ENCODE assay signal across 8 cellular contexts in the genomic region with DNA sequence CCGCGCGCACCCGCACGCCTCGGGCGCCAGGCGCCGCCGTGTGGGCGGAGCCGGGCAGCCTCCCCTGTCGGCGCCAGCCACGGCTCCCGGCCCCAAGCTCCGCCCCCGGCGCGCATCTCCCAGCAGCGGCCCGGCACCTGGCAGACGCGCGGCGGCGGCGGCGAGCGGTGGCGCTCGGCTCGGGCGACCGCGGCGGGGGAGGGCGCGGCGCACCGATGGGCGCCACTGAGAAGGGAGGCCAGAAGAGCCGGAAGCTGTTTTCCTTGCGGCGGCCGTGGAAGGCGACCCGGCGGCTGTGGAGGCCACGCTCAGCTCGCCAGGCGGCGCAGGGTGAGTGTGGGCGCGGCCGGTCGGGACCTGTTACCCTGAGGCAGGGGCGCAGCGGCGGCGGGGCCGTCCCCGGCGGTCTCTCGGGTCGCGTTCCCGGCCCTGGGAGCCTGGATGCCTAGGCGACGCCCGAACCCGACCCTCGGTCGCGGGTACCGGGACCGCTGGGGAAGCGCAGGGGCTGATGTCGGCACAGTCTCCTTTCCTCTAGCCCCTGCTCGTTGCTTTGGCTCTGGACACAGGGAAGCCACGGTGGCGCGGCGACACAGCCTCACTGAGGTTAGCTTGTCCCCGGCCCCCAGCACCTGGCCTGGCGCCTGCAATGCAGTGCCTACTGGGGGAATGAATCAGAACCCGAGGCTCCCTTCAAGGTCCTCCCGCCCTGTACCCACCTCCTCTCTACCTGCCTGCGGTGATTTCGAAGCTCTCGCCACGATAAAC. TPM values are rescaled to one million over a fixed set of nuclear protein-coding genes. Genes with fewer than 3 reads are reported as not detected.
A peak's percentile ranks its signal among the peaks of the same experiment; 100 is the strongest.
DNase-seq lines count a peak whose midpoint lies in the region; ATAC-seq and TF ChIP-seq lines count a peak whose summit lies in the region.

No MANE protein-coding gene starts in this region.

- H2BK15ac ChIP-seq in mesenchymal stem cell (ENCODE audit: low read depth, poor library complexity, severe bottlenecking) = peak overlapping the region; percentile 46

- peaks cover 18 to 21% (median 19%) of the 10 kb centered on the region in 3 donors for H3K27me3 Mint-ChIP-seq in CD14-positive monocyte (ENCODE audit: low read depth in 3 of 3)
- H3K27me3 Mint-ChIP-seq in activated CD4-positive, alpha-beta memory T cell treated with anti-CD3 and anti-CD28 coated beads, Interleukin-2, amount 10 ng/mL, durations not matched to agents 7 days and 5 days = peaks cover 3% of the 10 kb centered on the region

- no peak overlapping the region for H2BK120ac ChIP-seq in mesenchymal stem cell (ENCODE audit: low read depth, low read length)

- peak overlapping the region; percentile 81 for H3K9ac ChIP-seq in mesenchymal stem cell (ENCODE audit: low read length)

- peak; percentile 98 for ATAC-seq in HG03439 (IDR thresholded peaks at IDR 0.05; ENCODE audit: unreplicated experiment)

- peak overlapping the region; percentile 79 to 97 for H3K4me3 Mint-ChIP-seq in CD14-positive monocyte
- peak overlapping the region; percentile 85 for H3K4me3 Mint-ChIP-seq in activated CD4-positive, alpha-beta memory T cell treated with anti-CD3 and anti-CD28 coated beads, Interleukin-2, amount 10 ng/mL, durations not matched to agents 7 days and 5 days

- peak overlapping the region in 1 of 2 experiments; percentile 65 for H2BK12ac ChIP-seq in mesenchymal stem cell (ENCODE audit: low read length in 2 of 2)

- peaks cover 18% of the 10 kb centered on the region for H3K27me3 ChIP-seq in ectodermal cell (ENCODE audit: control insufficient read depth, insufficient read depth, low read length, poor library complexity, severe bottlenecking)
- no peaks in the 10 kb centered on the region for H3K27me3 ChIP-seq in mesenchymal stem cell (ENCODE audit: control insufficient read depth in 1 of 2, insufficient read depth in 1 of 2, low read length in 2 of 2)

- peaks cover 0 to 13% (median 2%) of the 10 kb centered on the region in 7 donors for H3K9me3 Mint-ChIP-seq in CD14-positive monocyte
- no peaks in the 10 kb centered on the region for H3K9me3 Mint-ChIP-seq in activated CD4-positive, alpha-beta memory T cell treated with anti-CD3 and anti-CD28 coated beads, Interleukin-2, amount 10 ng/mL, durations not matched to agents 7 days and 5 days

- TF ChIP-seq CTCF in CD14-positive monocyte (IDR thresholded peaks at IDR 0.05) = no peak

- peak; percentile 53 for DNase-seq in CD14-positive monocyte (ENCODE audit: low spot score)
- peak; percentile 76 for DNase-seq in GM19240 (ENCODE audit: insufficient read length, low spot score)
- DNase-seq in NCI-H69 (lab: John Stamatoyannopoulos, UW) = peak; percentile 89
- DNase-seq in activated CD4-positive, alpha-beta memory T cell treated with anti-CD3 and anti-CD28 coated beads, Interleukin-2, amount 10 ng/mL, durations not matched to agents 7 days and 5 days = peak; percentile 89
- peak; percentile 66 for DNase-seq in mesenchymal stem cell
- peak; percentile 78 for DNase-seq in stimulated activated CD8-positive, alpha-beta memory T cell treated with anti-CD3 and anti-CD28 coated beads, Interleukin-12 subunit alpha, Interleukin-12 subunit beta, amount 100 ng/mL, for 4 hours (ENCODE audit: low read depth)

- H3K4me3 ChIP-seq in ectodermal cell (ENCODE audit: insufficient read depth, low read depth, low read length) (peak overlapping the region; percentile 61), mesenchymal stem cell (ENCODE audit: insufficient read depth in 1 of 2, low read depth in 1 of 2, low read length in 2 of 2) (peak overlapping the region; percentile 75 to 85)

- H3K23ac ChIP-seq in mesenchymal stem cell (ENCODE audit: low read length in 2 of 2) = no peak overlapping the region

- peak overlapping the region in 1 of 2 experiments; percentile 79 for H3K4ac ChIP-seq in mesenchymal stem cell (ENCODE audit: low read depth in 1 of 2, low read length in 2 of 2)

- H3K36me3 ChIP-seq in ectodermal cell (ENCODE audit: control insufficient read depth, insufficient read depth, low read length) = no peaks in the 10 kb centered on the region
- no peaks in the 10 kb centered on the region for H3K36me3 ChIP-seq in mesenchymal stem cell (ENCODE audit: control insufficient read depth in 1 of 2, insufficient read depth in 2 of 2, low read depth in 1 of 2, low read length in 2 of 2)

- peaks cover 4 to 10% of the 10 kb centered on the region in 2 donors for H3K36me3 Mint-ChIP-seq in CD14-positive monocyte
- no peaks in the 10 kb centered on the region for H3K36me3 Mint-ChIP-seq in activated CD4-positive, alpha-beta memory T cell treated with anti-CD3 and anti-CD28 coated beads, Interleukin-2, amount 10 ng/mL, durations not matched to agents 7 days and 5 days (ENCODE audit: low read depth)

- peak overlapping the region in 2 of 7 donors; percentile 31 to 57 for H3K27ac Mint-ChIP-seq in CD14-positive monocyte
- no peak overlapping the region for H3K27ac Mint-ChIP-seq in activated CD4-positive, alpha-beta memory T cell treated with anti-CD3 and anti-CD28 coated beads, Interleukin-2, amount 10 ng/mL, durations not matched to agents 7 days and 5 days

- WGBS in ectodermal cell, 2 experiments = 0% methylated on average over 92 of the region's 92 CpGs
- WGBS in mesenchymal stem cell = 1% methylated on average over 87 of the region's 92 CpGs

- H3K9me3 ChIP-seq in ectodermal cell (ENCODE audit: control insufficient read depth, low read length) = no peaks in the 10 kb centered on the region
- no peaks in the 10 kb centered on the region for H3K9me3 ChIP-seq in mesenchymal stem cell (ENCODE audit: control insufficient read depth, low read length)

- POLR2A ChIA-PET in activated CD4-positive, alpha-beta memory T cell treated with anti-CD3 and anti-CD28 coated beads, Interleukin-2, amount 10 ng/mL, durations not matched to agents 7 days and 5 days (lab: Charles Lee) = interaction anchor here (0.9 to 1.7 kb wide), 10 partner anchors 9 to 1192 kb away, joined by 3 to 13 read pairs (median 5); a partner anchor contains a TSS

- H3K4me1 ChIP-seq in ectodermal cell (ENCODE audit: control insufficient read depth, insufficient read depth, low read length) = peaks cover 5% of the 10 kb centered on the region
- peaks cover 3% of the 10 kb centered on the region for H3K4me1 ChIP-seq in mesenchymal stem cell (ENCODE audit: control insufficient read depth, insufficient read depth, low read depth, low read length)

- H2AK5ac ChIP-seq in mesenchymal stem cell (ENCODE audit: low read length, severe bottlenecking) = no peak overlapping the region

- peak overlapping the region; percentile 63 for H4K8ac ChIP-seq in mesenchymal stem cell (ENCODE audit: low read length)

- H4K91ac ChIP-seq in mesenchymal stem cell (ENCODE audit: low read length) = no peak overlapping the region

- intact Hi-C loops in CD14-positive monocyte (cut with micrococcal nuclease) = no loop called here

- peak overlapping the region; percentile 87 for H3K4me2 ChIP-seq in mesenchymal stem cell (ENCODE audit: low read length, poor library complexity, severe bottlenecking)

- CTCF ChIA-PET in activated CD4-positive, alpha-beta memory T cell treated with anti-CD3 and anti-CD28 coated beads, Interleukin-2, amount 10 ng/mL, durations not matched to agents 7 days and 5 days (lab: Charles Lee) = interaction anchor here (0.6 to 2.9 kb wide), 8 partner anchors 11 to 205 kb away, joined by 3 to 14 read pairs (median 4); no protein-coding TSS in a partner anchor

- peak overlapping the region; percentile 89 for H2AFZ ChIP-seq in mesenchymal stem cell (ENCODE audit: low read depth, low read length)

- H3K4me1 Mint-ChIP-seq in CD14-positive monocyte = peaks cover 18% of the 10 kb centered on the region
- H3K4me1 Mint-ChIP-seq in activated CD4-positive, alpha-beta memory T cell treated with anti-CD3 and anti-CD28 coated beads, Interleukin-2, amount 10 ng/mL, durations not matched to agents 7 days and 5 days = peaks cover 28% of the 10 kb centered on the region

- H3K79me1 ChIP-seq in mesenchymal stem cell (replicated peaks; ENCODE audit: low read length, poor library complexity, severe bottlenecking) = peaks cover 2% of the 10 kb centered on the region

- H3K14ac ChIP-seq in mesenchymal stem cell (ENCODE audit: low read length in 2 of 2) = no peak overlapping the region

- no peak overlapping the region for H2BK5ac ChIP-seq in mesenchymal stem cell (ENCODE audit: low read depth, low read length, poor library complexity, severe bottlenecking)

- peak overlapping the region in 1 of 2 experiments; percentile 74 for H3K18ac ChIP-seq in mesenchymal stem cell (ENCODE audit: low read depth in 1 of 2, low read length in 2 of 2)

- H3K27ac ChIP-seq in ectodermal cell (ENCODE audit: insufficient read depth, low read depth, low read length, poor library complexity, severe bottlenecking) (no peak overlapping the region), mesenchymal stem cell (ENCODE audit: low read length, poor library complexity, severe bottlenecking) (no peak overlapping the region)

RNA-seq across cellular contexts. Expression of a gene that starts 54.8 kb away (rescaled TPM):
- not detected for polyA plus RNA-seq in CD14-positive monocyte
- 1 to 10 TPM; 4.0 to 5.4 TPM for total RNA-seq in activated CD4-positive, alpha-beta memory T cell treated with anti-CD3 and anti-CD28 coated beads, Interleukin-2, amount 10 ng/mL, durations not matched to agents 7 days and 5 days
- 6.0 TPM for polyA plus RNA-seq in ectodermal cell (2013, experiment 1 of 4)
- polyA plus RNA-seq in ectodermal cell (2013, experiment 2 of 4) = 8.4 TPM
- polyA plus RNA-seq in ectodermal cell (2013, experiment 3 of 4) = 4.8 TPM
- polyA plus RNA-seq in ectodermal cell (2013, experiment 4 of 4) = 4.9 TPM
- polyA plus RNA-seq in mesenchymal stem cell (2013, experiment 1 of 2) = 5.3 TPM
- 4.3 TPM for polyA plus RNA-seq in mesenchymal stem cell (2013, experiment 2 of 2)
